22 cellular contexts compared by ENCODE assay signal in genomic region chr2:40168546-40168945, GRCh38.
"Had no signal": no experiment of that assay in that cellular context is flagged by ENCODE, and none has a peak within 500 bp of the region (broad histone marks: within the 10 kb centered on the region; RNA-seq: fewer than 3 reads in every experiment).

No MANE protein-coding gene starts in this region.

- H3K36me3 ChIP-seq: ovary, upper lobe of left lung, vagina had no signal

- ATAC-seq: esophagus mucosa; naive thymus-derived CD4-positive, alpha-beta T cell; sciatic nerve had no signal

- DNase-seq: activated CD4-positive, alpha-beta T cell treated with anti-CD3 and anti-CD28 coated beads for 48 hours; activated CD4-positive, alpha-beta T cell treated with anti-CD3 and anti-CD28 coated beads, Interleukin-2, amount 50 U/mL, for 48 hours; activated CD8-positive, alpha-beta memory T cell treated with anti-CD3 and anti-CD28 coated beads for 24 hours; activated effector memory CD4-positive, alpha-beta T cell treated with Interleukin-2 at 50 U/mL for 16 hours; activated naive CD4-positive, alpha-beta T cell treated with Interleukin-2 at 50 U/mL for 16 hours; amygdala; central memory CD4-positive, alpha-beta T cell; endodermal cell; foreskin melanocyte; heart right ventricle; midbrain; naive thymus-derived CD4-positive, alpha-beta T cell; ovary; stimulated activated CD4-positive, alpha-beta T cell treated with anti-CD3 and anti-CD28 coated beads, Interleukin-12 subunit alpha, Interleukin-12 subunit beta, amount 100 ng/mL, for 4 hours; stimulated activated CD4-positive, alpha-beta T cell treated with anti-CD3 and anti-CD28 coated beads, Interleukin-4, amount 100 ng/mL, for 1 hour; substantia nigra; upper lobe of left lung had no signal

- H3K4me1 ChIP-seq: vagina had no signal

- H3K4me3 ChIP-seq: heart right ventricle, ovary, skin epidermis, upper lobe of left lung, vagina had no signal

- H3K27ac ChIP-seq: heart right ventricle, ovary, skin epidermis, upper lobe of left lung, vagina, VCaP had no signal

- H3K27me3 ChIP-seq: heart right ventricle, ovary, upper lobe of left lung, vagina had no signal

- H3K9me3 ChIP-seq: heart right ventricle, ovary, upper lobe of left lung, vagina had no signal
